Comparison of ENCODE assay signal across 8 cellular contexts in the genomic region with DNA sequence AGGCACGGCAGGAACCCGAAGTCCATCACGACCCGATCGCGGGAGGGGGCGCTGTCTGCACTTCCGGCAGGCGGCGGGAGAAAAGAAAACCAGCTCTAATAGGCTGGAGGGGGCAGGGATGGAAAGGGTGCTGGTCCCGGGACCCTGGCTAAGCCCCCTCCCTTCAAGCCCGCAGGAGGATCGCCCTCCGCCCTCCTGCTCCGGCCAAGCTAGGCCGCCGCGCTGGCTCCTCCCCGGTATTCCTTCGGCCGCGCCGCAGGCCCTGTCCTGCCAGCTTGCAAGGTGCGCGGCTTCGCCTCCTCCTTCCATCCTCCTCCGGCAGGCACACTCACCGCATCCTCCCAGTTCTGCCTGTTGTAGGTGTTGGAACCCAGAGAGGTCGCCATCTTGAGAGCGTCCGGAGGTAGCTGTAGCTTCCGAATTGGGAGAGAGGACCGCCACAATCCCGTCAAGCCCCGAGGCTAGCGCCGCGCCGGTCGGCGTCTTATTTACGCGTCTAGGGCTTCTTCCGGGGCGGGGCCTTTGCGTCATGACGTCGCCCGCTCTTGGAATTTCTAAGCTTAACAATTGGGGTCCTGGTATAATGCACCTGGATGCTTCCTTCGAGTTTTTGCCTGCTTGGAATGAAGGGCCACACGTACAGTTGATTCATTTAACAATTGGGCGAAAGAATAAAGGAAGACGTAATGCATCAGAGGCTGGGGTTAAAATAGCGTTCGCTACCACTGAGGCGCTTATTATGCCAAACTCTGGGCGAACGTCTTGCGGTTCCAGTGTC. TPM values are rescaled to one million over a fixed set of nuclear protein-coding genes. Genes with fewer than 3 reads are reported as not detected.
DNase-seq lines count a peak whose midpoint lies in the region; ATAC-seq and TF ChIP-seq lines count a peak whose summit lies in the region.

A gene (minus strand): TSS at position 463 of the 778 bp plus-strand sequence. CDS start 77 bp downstream, at position 386.

- peak within 1 kb of the TSS; percentile 92 for H2AFZ ChIP-seq in PC-3 (ENCODE audit: low read length)

- CTCF ChIA-PET in PC-3 (lab: Charles Lee), result interaction anchor here (0.6 to 1.1 kb wide), 6 partner anchors 13 to 952 kb away, joined by 3 to 5 read pairs (median 4); no protein-coding TSS in a partner anchor

- H3K4me1 ChIP-seq in PC-3 (ENCODE audit: insufficient read depth, low read length) (peaks cover 17% of the 10 kb centered on the region), muscle layer of duodenum (ENCODE audit: control insufficient read depth in 1 of 2, insufficient read depth in 2 of 2, low read length in 2 of 2) (peaks cover 12 to 15% of the 10 kb centered on the region in 2 donors)

- no peaks in the 10 kb centered on the region for H3K9me2 ChIP-seq in PC-3 (replicated peaks; ENCODE audit: low read length)

- H3K4me3 ChIP-seq in PC-3 (ENCODE audit: low read length), result peak within 1 kb of the TSS; percentile 88
- peak within 1 kb of the TSS; percentile 79 to 90 for H3K4me3 ChIP-seq in muscle layer of duodenum (ENCODE audit: low read depth in 1 of 2, low read length in 2 of 2)

- peaks cover 27% of the 10 kb centered on the region for H3K36me3 ChIP-seq in PC-3 (ENCODE audit: low read depth, low read length)
- peaks cover 30% of the 10 kb centered on the region in 2 donors for H3K36me3 ChIP-seq in muscle layer of duodenum (ENCODE audit: control insufficient read depth in 1 of 2, insufficient read depth in 2 of 2, low read length in 2 of 2)

- peak within 1 kb of the TSS; percentile 80 for H3K4me2 ChIP-seq in PC-3 (ENCODE audit: low read length)

- DNase-seq in DMS53 (lab: John Stamatoyannopoulos, UW), result peak; percentile 94
- peak; percentile 93 for DNase-seq in PC-3
- peak; percentile 90 for DNase-seq in activated T-cell treated with anti-CD3 and anti-CD28 coated beads, Interleukin-2, amount 50 U/mL, for 1 hour
- peak; percentile 85 to 87 for DNase-seq in stimulated activated CD8-positive, alpha-beta memory T cell treated with anti-CD3 and anti-CD28 coated beads, Interleukin-7, amount 100 ng/mL, for 4 hours (ENCODE audit: low read depth in 2 of 2)

- H3K79me2 ChIP-seq in PC-3 (ENCODE audit: low read length), result peaks cover 31% of the 10 kb centered on the region

- no peak within 1 kb of the TSS for H3K27ac Mint-ChIP-seq in IgD-negative memory B cell

- ATAC-seq in GM21529 (IDR thresholded peaks at IDR 0.05; ENCODE audit: unreplicated experiment), result peak; percentile 99
- peak; percentile 92 for ATAC-seq in PC-3
- ATAC-seq in esophagus mucosa, result peak; percentile 95

- no peak within 1 kb of the TSS for H3K4me3 Mint-ChIP-seq in IgD-negative memory B cell

- H3K9me3 ChIP-seq in PC-3 (ENCODE audit: low read length), result no peaks in the 10 kb centered on the region
- H3K9me3 ChIP-seq in muscle layer of duodenum (ENCODE audit: control insufficient read depth in 1 of 2, low read length in 2 of 2), result no peaks in the 10 kb centered on the region

- H3K27me3 Mint-ChIP-seq in IgD-negative memory B cell, result no peaks in the 10 kb centered on the region

- 0 out of 2 replicates have a peak, but pooled peaks cover 3% of the 10 kb centered on the region for H4K20me1 ChIP-seq in PC-3 (ENCODE audit: low read length)

- peak within 1 kb of the TSS; percentile 94 for H3K9ac ChIP-seq in PC-3 (ENCODE audit: low read length)

- H3K9me3 Mint-ChIP-seq in IgD-negative memory B cell, result no peaks in the 10 kb centered on the region

- peaks cover 3% of the 10 kb centered on the region for H3K36me3 Mint-ChIP-seq in IgD-negative memory B cell

- BruUV-seq in PC-3 (replicated peaks; lab: Mats Ljungman, UMichigan), result no TSS peak

- H3K27me3 ChIP-seq in PC-3 (ENCODE audit: low read length) (no peaks in the 10 kb centered on the region), muscle layer of duodenum (ENCODE audit: low read depth, low read length) (no peaks in the 10 kb centered on the region)

- H3K27ac ChIP-seq in PC-3 (ENCODE audit: low read length) (peak within 1 kb of the TSS; percentile 52), muscle layer of duodenum (ENCODE audit: low read length) (peak within 1 kb of the TSS; percentile 94)

- no peaks in the 10 kb centered on the region for H3F3A ChIP-seq in PC-3 (ENCODE audit: low read length, unreplicated experiment)

- peak; percentile 75 for TF ChIP-seq CTCF in PC-3 (conservative IDR thresholded peaks at IDR 0.05; ENCODE audit: low read depth, low read length)

- intact Hi-C loops in PC-3 (cut with micrococcal nuclease), result loop anchor here (2.0 kb wide), 3 partner anchors 78 to 146 kb away; a partner anchor contains a TSS

- H3K4me1 Mint-ChIP-seq in IgD-negative memory B cell, result peaks cover 0 to 6% (median 6%) of the 10 kb centered on the region in 3 donors

- POLR2A ChIA-PET in PC-3 (lab: Charles Lee; ENCODE audit: unreplicated experiment), result interaction anchor here (0.5 to 0.7 kb wide), 6 partner anchors 78 to 829 kb away, joined by 3 to 15 read pairs (median 4); a partner anchor contains a TSS

RNA-seq across cellular contexts. Expression of the gene that starts here (rescaled TPM):
- polyA plus RNA-seq in IgD-negative memory B cell, result 69.5 TPM
- total RNA-seq in PC-3 (2014; rRNA removed) (27.3 and 31.6 TPM in 2 replicates), esophagus mucosa (24.4 TPM)

Comparison
In these comparisons a context has a peak if more than half of its experiments do, and no peak if none do; other contexts are left out.
1. Peak in every context shown above with its lines: DNase-seq, ATAC-seq, H3K4me3 ChIP-seq and H3K27ac ChIP-seq.